21 cellular contexts compared by ENCODE assay signal in genomic region chr10:77692782-77693181, GRCh38. TPM values are rescaled to one million over a fixed set of nuclear protein-coding genes. Genes with fewer than 3 reads are reported as not detected.
DNase-seq lines count a peak whose midpoint lies in the region; FAIRE-seq and TF ChIP-seq lines count a peak whose summit lies in the region.
"Had no signal": no experiment of that assay in that cellular context is flagged by ENCODE, and none has a peak within 500 bp of the region (broad histone marks: within the 10 kb centered on the region; RNA-seq: fewer than 3 reads in every experiment).

No MANE protein-coding gene starts in this region.

- H3K23ac ChIP-seq in H1 (ENCODE audit: insufficient read length), result no peak overlapping the region

- H3K14ac ChIP-seq in H1 (ENCODE audit: insufficient read length), result no peak overlapping the region

- FAIRE-seq in H1 (lab: Jason Lieb, UNC), result no peak
- FAIRE-seq: endometrium had no signal

- 83% methylated on average over 3 of the region's 3 CpGs; no CpG with 5 or more reads in 1 of the 2 experiments for WGBS in H1 (ENCODE audit: extremely low coverage in 1 of 2, insufficient coverage in 1 of 2, insufficient read length in 1 of 2, insufficient replicate concordance in 2 of 2, low coverage in 1 of 2, low lambda C conversion rate in 2 of 2, missing lambda C conversion rate in 1 of 2), 2 experiments

- H3K9me3 ChIP-seq in H1 (ENCODE audit: insufficient read depth in 2 of 2, low read depth in 1 of 2, low read length in 1 of 2) (no peaks in the 10 kb centered on the region), osteoblast (ENCODE audit: low read depth, low read length) (no peaks in the 10 kb centered on the region)
- H3K9me3 ChIP-seq: left lung, right atrium auricular region, tibial artery had no signal

- H3K27ac ChIP-seq in H1 (ENCODE audit: low read depth, low read length) (no peak overlapping the region), osteoblast (ENCODE audit: low read depth, low read length) (no peak overlapping the region)
- H3K27ac ChIP-seq: left lung, PC-9, right atrium auricular region, tibial artery, WERI-Rb-1 had no signal

- no peak; a peak in 1 of 4 replicates for TF ChIP-seq RAD21 in H1 (IDR thresholded peaks at IDR 0.05 in 1 of 2, conservative IDR thresholded peaks at IDR 0.05 in 1 of 2; ENCODE audit: low read depth in 2 of 2, low read length in 2 of 2)

- no peak overlapping the region for H2AFZ ChIP-seq in H1 (ENCODE audit: low read length)
- H2AFZ ChIP-seq in osteoblast (ENCODE audit: low read length), result no peak overlapping the region
- H2AFZ ChIP-seq: PC-9 had no signal

- H2BK5ac ChIP-seq in H1 (ENCODE audit: low read depth, low read length), result no peak overlapping the region

- no peak overlapping the region for H4K8ac ChIP-seq in H1 (ENCODE audit: extremely low read depth, insufficient read depth, low read length)

- H3K4me2 ChIP-seq in H1 (ENCODE audit: insufficient read depth in 1 of 2, low read depth in 2 of 2, low read length in 2 of 2), result no peak overlapping the region
- no peak overlapping the region for H3K4me2 ChIP-seq in osteoblast (ENCODE audit: insufficient read depth, low read length)
- H3K4me2 ChIP-seq: PC-9 had no signal

- H4K5ac ChIP-seq in H1 (ENCODE audit: insufficient read length, low read depth, low read length), result no peak overlapping the region

- POLR2A ChIA-PET in H1 (lab: Charles Lee; ENCODE audit: partially characterized antibody), result interaction anchor here (0.9 kb wide), 1 partner anchor 17 kb away, joined by 3 read pairs; no protein-coding TSS in a partner anchor

- H4K20me1 ChIP-seq in H1 (replicated peaks in 1 of 2; ENCODE audit: control insufficient read depth in 1 of 2, insufficient read depth in 2 of 2, low read length in 2 of 2) (peaks cover 0 to 2% of the 10 kb centered on the region in 2 experiments), osteoblast (ENCODE audit: insufficient read depth, low read length) (no peaks in the 10 kb centered on the region)

- H4K91ac ChIP-seq in H1 (replicated peaks; ENCODE audit: insufficient read length, low read length), result no peak overlapping the region

- H3K36me3 ChIP-seq in H1 (ENCODE audit: control insufficient read depth in 2 of 4, insufficient read depth in 4 of 4, low read length in 3 of 4) (no peaks in the 10 kb centered on the region), osteoblast (ENCODE audit: insufficient read depth, low read length) (no peaks in the 10 kb centered on the region)
- H3K36me3 ChIP-seq: left lung, right atrium auricular region, tibial artery, WERI-Rb-1 had no signal

- H3K4me3 ChIP-seq in H1 (ENCODE audit: extremely low read depth in 1 of 4, insufficient read depth in 2 of 4, low read depth in 3 of 4, low read length in 4 of 4), result no peak overlapping the region
- H3K4me3 ChIP-seq in osteoblast (ENCODE audit: insufficient read depth, low read length), result no peak overlapping the region
- H3K4me3 ChIP-seq: left lung, PC-9, right atrium auricular region, tibial artery had no signal

- no peaks in the 10 kb centered on the region for H3K4me1 ChIP-seq in H1 (replicated peaks in 1 of 4; ENCODE audit: control insufficient read depth in 3 of 4, insufficient read depth in 4 of 4, low read length in 3 of 4)
- no peaks in the 10 kb centered on the region for H3K4me1 ChIP-seq in osteoblast (ENCODE audit: insufficient read depth, low read length)
- H3K4me1 ChIP-seq: left lung, right atrium auricular region, tibial artery had no signal

- no peak overlapping the region for H2BK15ac ChIP-seq in H1 (ENCODE audit: low read length)

- DNase-seq in ELR (ENCODE audit: low read depth), result peak; percentile 30
- DNase-seq in RPMI7951 (ENCODE audit: low read depth), result peak; percentile 42
- no peak for DNase-seq in H1 (ENCODE audit: low read depth in 1 of 2, low spot score in 2 of 2)
- peak; percentile 61 for DNase-seq in osteoblast (ENCODE audit: insufficient read length, low spot score, missing footprints)
- DNase-seq in retina, result no peak
- no peak for DNase-seq in OCI-M1 (lab: John Stamatoyannopoulos, UW)
- no peak for DNase-seq in GM13977 (ENCODE audit: low spot score)
- no peak for DNase-seq in activated CD4-positive, alpha-beta T cell treated with anti-CD3 and anti-CD28 coated beads for 4 hours
- DNase-seq: activated naive CD4-positive, alpha-beta T cell; CD4-positive, CD25-positive, alpha-beta regulatory T cell; GF-D8; left lung; naive thymus-derived CD4-positive, alpha-beta T cell; NCI-H1105 treated with DMSO at 0.1 percent for 48 hours; PC-9; stimulated activated CD4-positive, alpha-beta T cell treated with anti-CD3 and anti-CD28 coated beads, Interleukin-2, amount 100 ng/mL, for 48 hours; SW 1271; tibial artery; WERI-Rb-1 had no signal

- TF ChIP-seq CTCF in H1 (IDR thresholded peaks at IDR 0.05; ENCODE audit: control extremely low read depth in 1 of 3, insufficient read depth in 1 of 3, low read depth in 1 of 3, low read length in 3 of 3) (no peak), osteoblast (IDR thresholded peaks at IDR 0.05; ENCODE audit: extremely low read depth, low read depth, low read length) (peak; percentile 18), GM13977 (IDR thresholded peaks at IDR 0.05; ENCODE audit: extremely low read depth, insufficient read depth, missing control alignments) (no peak)

- in situ Hi-C loops in GM13977 (cut with MboI; ENCODE audit: low pct_unique_long_range_greater_than_20kb, low sequenced_read_pairs, unreplicated experiment), result no loop called here

- TF ChIP-seq POLR2A in H1 (IDR thresholded peaks at IDR 0.05; ENCODE audit: control extremely low read depth in 1 of 2, low read depth in 2 of 2, low read length in 2 of 2), result no peak

- CTCF ChIA-PET in H1 (lab: Charles Lee; ENCODE audit: partially characterized antibody), result interaction anchor here (0.6 to 12.7 kb wide), 12 partner anchors 18 to 1411 kb away, joined by 3 to 112 read pairs (median 3); no protein-coding TSS in a partner anchor

- H3K4ac ChIP-seq in H1 (replicated peaks; ENCODE audit: insufficient read length, low read depth, low read length), result no peak overlapping the region

- no peak overlapping the region for H2BK12ac ChIP-seq in H1 (ENCODE audit: low read depth, low read length)

- no peak overlapping the region for H3K56ac ChIP-seq in H1 (replicated peaks; ENCODE audit: insufficient read length, low read depth, low read length)

- no peak overlapping the region for H2AK5ac ChIP-seq in H1 (ENCODE audit: low read depth, low read length)

- H3K23me2 ChIP-seq in H1 (ENCODE audit: low read depth, low read length), result no peaks in the 10 kb centered on the region

- 0 out of 2 replicates have a peak overlapping the region, but pooled peaks have one; percentile 55 for H2BK20ac ChIP-seq in H1 (ENCODE audit: low read length)

- no peak overlapping the region for H3K9ac ChIP-seq in H1 (replicated peaks in 1 of 4; ENCODE audit: extremely low read depth in 1 of 4, low read depth in 3 of 4, low read length in 3 of 4)

- no peak for TF ChIP-seq EP300 in H1 (IDR thresholded peaks at IDR 0.05; ENCODE audit: borderline replicate concordance in 1 of 2, low read depth in 2 of 2, low read length in 2 of 2)

- no peaks in the 10 kb centered on the region; the same call in 1 of the 2 replicates for H3K79me1 ChIP-seq in H1 (ENCODE audit: low read depth, low read length)

- H3K79me2 ChIP-seq in H1 (ENCODE audit: control insufficient read depth in 1 of 2, insufficient read depth in 2 of 2, low read length in 2 of 2) (no peaks in the 10 kb centered on the region), osteoblast (ENCODE audit: insufficient read depth, low read length) (no peaks in the 10 kb centered on the region)

- H3K18ac ChIP-seq in H1 (ENCODE audit: extremely low read depth, low read length), result no peak overlapping the region

- H2BK120ac ChIP-seq in H1 (replicated peaks; ENCODE audit: low read depth, low read length), result no peak overlapping the region

- H3K27me3 ChIP-seq in H1 (replicated peaks in 1 of 4; ENCODE audit: control insufficient read depth in 3 of 4, extremely low read depth in 1 of 4, insufficient read depth in 3 of 4, low read length in 3 of 4) (no peaks in the 10 kb centered on the region), osteoblast (ENCODE audit: insufficient read depth, low read length) (peaks cover 35% of the 10 kb centered on the region)
- H3K27me3 ChIP-seq: right atrium auricular region had no signal

TF ChIP-seq in H1, 55 proteins besides CTCF, POLR2A, EP300 and RAD21 (continues in another document):
- TF ChIP-seq SAP30 (IDR thresholded peaks at IDR 0.05; ENCODE audit: insufficient read depth, insufficient replicate concordance, low read length), result no peak
- no peak for TF ChIP-seq TAF1 (IDR thresholded peaks at IDR 0.05; ENCODE audit: low read depth, low read length)
- TF ChIP-seq HDAC6 (IDR thresholded peaks at IDR 0.05; ENCODE audit: low read depth, low read length), result no peak
- TF ChIP-seq GTF2F1 (IDR thresholded peaks at IDR 0.05; ENCODE audit: borderline replicate concordance, low read depth, low read length), result no peak
- no peak for TF ChIP-seq BRCA1 (IDR thresholded peaks at IDR 0.05; ENCODE audit: low read depth, low read length)
- no peak for TF ChIP-seq SIRT6 (IDR thresholded peaks at IDR 0.05; ENCODE audit: low read length)
- no peak for TF ChIP-seq SP2 (IDR thresholded peaks at IDR 0.05; ENCODE audit: low read length)
- no peak for TF ChIP-seq SIX5 (IDR thresholded peaks at IDR 0.05; ENCODE audit: low read depth, low read length)
- TF ChIP-seq TBP (IDR thresholded peaks at IDR 0.05; ENCODE audit: low read depth, low read length), result no peak
- TF ChIP-seq RNF2 (IDR thresholded peaks at IDR 0.05; ENCODE audit: borderline replicate concordance, low read depth, low read length, missing control alignments, poor library complexity, severe bottlenecking), result no peak
- no peak for TF ChIP-seq YY1 (IDR thresholded peaks at IDR 0.05; ENCODE audit: low read depth, low read length)
- TF ChIP-seq BCL11A (IDR thresholded peaks at IDR 0.05; ENCODE audit: low read depth in 2 of 2, low read length in 2 of 2), result no peak
- TF ChIP-seq FOSL1 (IDR thresholded peaks at IDR 0.05; ENCODE audit: insufficient read depth, low read depth, low read length), result no peak
- TF ChIP-seq NRF1 (IDR thresholded peaks at IDR 0.05; ENCODE audit: low read depth, low read length), result no peak
- no peak for TF ChIP-seq KDM4A (IDR thresholded peaks at IDR 0.05; ENCODE audit: low read depth, low read length, severe bottlenecking)

RNA-seq across cellular contexts. Expression of gene KCNMA1, which starts 55.2 kb away (rescaled TPM):
- total RNA-seq in RPMI7951 (2014; rRNA removed; shearing (Covaris generic)), result 33.7 and 47.7 TPM in 2 replicates
- total RNA-seq in H1 (2021; fragmentation: NEBNext Ultra II Directional; extraction: Animal tissue kit (Norgen Biotek cat#: 25700)), result 9.5 and 11.1 TPM in 2 replicates
- 10.2 and 11.3 TPM in 2 replicates for polyA plus RNA-seq in H1 (2011; rRNA removed)
- 6.9 TPM for polyA plus RNA-seq in H1 (2011; cell fraction: cytosol; rRNA removed)
- 27.2 TPM for polyA plus RNA-seq in H1 (2011; cell fraction: nucleus; rRNA removed)
- polyA plus RNA-seq in H1 (2012, experiment 1 of 2), result 7.2 to 8.6 TPM (median 8.2 TPM) in 4 replicates
- 3.5 TPM for polyA plus RNA-seq in H1 (2012, experiment 2 of 2)
- 5.2 TPM for polyA plus RNA-seq in H1 (2013, experiment 1 of 2)
- 6.0 TPM for polyA plus RNA-seq in H1 (2013, experiment 2 of 2)
- 36.9 and 38.3 TPM in 2 replicates for polyA minus RNA-seq in H1 (2011; rRNA and poly(A)+ RNA removed)
- polyA minus RNA-seq in H1 (2011; cell fraction: cytosol; rRNA and poly(A)+ RNA removed), result 7.7 TPM
- polyA minus RNA-seq in H1 (2011; cell fraction: nucleus; rRNA and poly(A)+ RNA removed), result 70.8 TPM
- 72.2 and 77.8 TPM in 2 replicates for total RNA-seq in osteoblast
- total RNA-seq: CD4-positive, CD25-positive, alpha-beta regulatory T cell had no signal
- polyA plus RNA-seq: CD4-positive, CD25-positive, alpha-beta regulatory T cell; naive thymus-derived CD4-positive, alpha-beta T cell had no signal

Comparison
In these comparisons a context has a peak if more than half of its experiments do, and no peak if none do; other contexts are left out.
1. DNase-seq: peak in ELR (single experiment), RPMI7951 (single experiment) and osteoblast (single experiment); none in H1 (0 of 2), retina (single experiment), OCI-M1 (single experiment), GM13977 (single experiment) and activated CD4-positive, alpha-beta T cell treated with anti-CD3 and anti-CD28 coated beads for 4 hours (0 of 2).